ENCODE assay signal across 37 cellular contexts in the genomic region with DNA sequence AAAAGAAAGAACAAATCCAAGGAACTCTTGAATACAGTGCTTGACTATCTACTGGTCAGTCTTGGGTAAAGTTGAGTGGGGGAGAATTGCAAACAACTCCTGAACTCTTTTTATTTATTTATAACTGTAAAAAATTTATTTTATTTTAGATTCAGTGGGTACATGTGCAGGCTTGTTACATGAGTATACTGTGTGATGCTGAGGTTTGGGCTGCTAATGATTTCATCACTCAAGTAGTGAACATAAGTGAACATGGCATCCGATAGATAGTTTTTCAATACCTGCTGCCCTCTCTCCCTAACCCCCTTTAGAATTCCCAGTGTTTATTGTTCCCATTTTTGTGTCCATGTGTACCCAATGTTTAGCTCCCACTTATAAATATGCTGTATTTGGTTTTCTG. TPM values are rescaled to one million over a fixed set of nuclear protein-coding genes. Genes with fewer than 3 reads are reported as not detected.
"Had no signal": no experiment of that assay in that cellular context is flagged by ENCODE, and none has a peak within 500 bp of the region (broad histone marks: within the 10 kb centered on the region; RNA-seq: fewer than 3 reads in every experiment).

No MANE protein-coding gene starts in this region.

- ATAC-seq: activated naive CD4-positive, alpha-beta T cell treated with anti-CD3 and anti-CD28 coated beads, Interleukin-2, amount 50 U/mL, for 72 hours; activated naive CD8-positive, alpha-beta T cell treated with anti-CD3 and anti-CD28 coated beads, Interleukin-2, amount 50 U/mL, for 24 hours; activated T-cell treated with anti-CD3 and anti-CD28 coated beads, Interleukin-2, amount 50 U/mL, for 4 hours; activated T-cell treated with anti-CD3 and anti-CD28 coated beads, Interleukin-2, amount 50 U/mL, for 72 hours; activated T-helper 17 cell treated with anti-CD3 and anti-CD28 coated beads, Interleukin-2, amount 50 U/mL, for 72 hours; body of pancreas had no signal

- H3K4me3 ChIP-seq: adrenal gland, ascending aorta, body of pancreas, breast epithelium, cardiac muscle cell had no signal

- FAIRE-seq: astrocyte had no signal

- H3K9me3 ChIP-seq: adrenal gland, ascending aorta, body of pancreas, breast epithelium had no signal

- H3K36me3 ChIP-seq: adrenal gland, ascending aorta, brain microvascular endothelial cell, breast epithelium, cardiac muscle cell had no signal

- H3K27ac ChIP-seq: adrenal gland, ascending aorta, body of pancreas, brain microvascular endothelial cell, breast epithelium, cardiac muscle cell had no signal

- H3K27me3 ChIP-seq: adrenal gland, ascending aorta, body of pancreas, brain microvascular endothelial cell, breast epithelium, cardiac muscle cell had no signal

- DNase-seq: activated effector memory CD4-positive, alpha-beta T cell treated with anti-CD3 and anti-CD28 coated beads, Interleukin-2, amount 50 U/mL, for 16 hours; activated effector memory CD4-positive, alpha-beta T cell treated with Interleukin-2 at 50 U/mL for 16 hours; activated gamma-delta T cell; activated gamma-delta T cell treated with Interleukin-2 at 50 U/mL for 16 hours; activated naive CD4-positive, alpha-beta T cell; activated naive CD4-positive, alpha-beta T cell treated with anti-CD3 and anti-CD28 coated beads for 36 hours; activated naive CD4-positive, alpha-beta T cell treated with anti-CD3 and anti-CD28 coated beads, Interleukin-2, amount 10 ng/mL, durations not matched to agents 7 days and 5 days; activated naive CD4-positive, alpha-beta T cell treated with anti-CD3 and anti-CD28 coated beads, Interleukin-2, amount 50 U/mL, for 16 hours; activated naive CD4-positive, alpha-beta T cell treated with Interleukin-2 at 50 U/mL for 16 hours; activated naive CD8-positive, alpha-beta T cell treated with anti-CD3 and anti-CD28 coated beads for 36 hours; activated naive CD8-positive, alpha-beta T cell treated with anti-CD3 and anti-CD28 coated beads, Interleukin-2, amount 10 ng/mL, durations not matched to agents 7 days and 5 days; activated naive CD8-positive, alpha-beta T cell treated with anti-CD3 and anti-CD28 coated beads, Interleukin-2, amount 50 U/mL, for 24 hours; activated T-cell treated with anti-CD3 and anti-CD28 coated beads for 4 hours; activated T-cell treated with anti-CD3 and anti-CD28 coated beads, Interleukin-2, amount 50 U/mL, for 1 hour; activated T-cell treated with anti-CD3 and anti-CD28 coated beads, Interleukin-2, amount 50 U/mL, for 24 hours; activated T-cell treated with anti-CD3 and anti-CD28 coated beads, Interleukin-2, amount 50 U/mL, for 4 hours; activated T-cell treated with anti-CD3 and anti-CD28 coated beads, Interleukin-2, amount 50 U/mL, for 48 hours; activated T-cell treated with anti-CD3 and anti-CD28 coated beads, Interleukin-2, amount 50 U/mL, for 72 hours; adrenal gland; amniotic stem cell; amygdala; anterior cingulate cortex; aorta; body of pancreas; brain microvascular endothelial cell; caudate nucleus; central memory CD4-positive, alpha-beta T cell; cerebellar nuclear complex had no signal

RNA-seq across cellular contexts. Expression of a gene that starts 3.2 kb away (rescaled TPM):
- total RNA-seq: activated naive CD4-positive, alpha-beta T cell treated with anti-CD3 and anti-CD28 coated beads for 36 hours; activated naive CD4-positive, alpha-beta T cell treated with anti-CD3 and anti-CD28 coated beads, Interleukin-2, amount 50 U/mL, for 72 hours; activated naive CD8-positive, alpha-beta T cell treated with anti-CD3 and anti-CD28 coated beads for 36 hours; activated naive CD8-positive, alpha-beta T cell treated with anti-CD3 and anti-CD28 coated beads, Interleukin-2, amount 10 ng/mL, durations not matched to agents 7 days and 5 days; activated T-cell treated with anti-CD3 and anti-CD28 coated beads, Interleukin-2, amount 50 U/mL, for 4 hours; activated T-cell treated with anti-CD3 and anti-CD28 coated beads, Interleukin-2, amount 50 U/mL, for 72 hours; activated T-helper 1 cell treated with anti-CD3 and anti-CD28 coated beads, Interleukin-12 subunit alpha, Interleukin-12 subunit beta, Interleukin-2, Interleukin-4 antibody, amounts not matched to agents 30 ng/mL and 10 ng/mL and 1 ng/mL, durations not matched to agents 14 hours and 24 hours and 36 hours; activated T-helper 17 cell treated with anti-CD3 and anti-CD28 coated beads, Interleukin-2, amount 50 U/mL, for 72 hours; activated T-helper 2 cell treated with anti-CD3 and anti-CD28 coated beads, Interferon-gamma antibody, Interleukin-2, Interleukin-4, amounts not matched to agents 10 μg/mL and 5 μg/mL and 100 μg/mL, durations not matched to agents 14 hours and 24 hours and 36 hours; adrenal gland; aorta; ascending aorta; breast epithelium; cardiac muscle cell; cardiac septum had no signal
- polyA plus RNA-seq: adrenal gland, aorta had no signal
